ENCODE assay signal across 8 cellular contexts in the genomic region with DNA sequence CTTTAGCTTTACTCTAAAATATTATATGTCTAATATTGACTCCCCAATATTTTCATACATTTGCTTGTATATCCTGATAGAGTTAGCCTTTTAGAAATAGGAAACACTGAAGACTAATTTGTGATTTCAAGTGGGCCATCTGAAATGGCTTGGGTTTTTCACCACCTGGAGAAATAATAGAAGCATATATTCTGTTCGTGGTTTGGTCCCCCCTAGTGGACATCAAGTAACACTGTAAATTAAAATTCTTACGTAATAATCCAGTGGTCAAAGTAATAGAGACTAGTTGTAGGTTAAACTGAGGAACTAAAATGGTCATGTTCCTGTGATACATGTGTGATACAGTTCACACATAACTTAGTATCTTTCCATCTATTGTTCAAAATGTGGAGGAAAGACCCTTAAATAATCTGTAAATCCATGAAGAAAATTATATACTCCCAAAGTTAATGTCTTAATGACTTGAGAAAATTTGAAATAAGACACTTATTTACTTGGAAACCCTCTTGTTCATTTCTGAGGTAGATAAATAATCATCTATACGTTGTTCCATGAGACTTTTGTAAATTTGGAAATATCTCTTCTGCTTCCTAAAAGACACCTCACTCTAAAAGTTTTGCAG.
DNase-seq lines count a peak whose midpoint lies in the region; ATAC-seq and TF ChIP-seq lines count a peak whose summit lies in the region.

No MANE protein-coding gene starts in this region.

- no peak overlapping the region for H3K27ac Mint-ChIP-seq in CD8-positive, alpha-beta T cell
- no peak overlapping the region for H3K27ac Mint-ChIP-seq in activated CD4-positive, alpha-beta T cell treated with anti-CD3 and anti-CD28 coated beads, Interleukin-2, amount 10 ng/mL, durations not matched to agents 7 days and 5 days

- intact Hi-C loops in CD8-positive, alpha-beta T cell (cut with DNase I, micrococcal nuclease), result no loop called here

- no peaks in the 10 kb centered on the region for H3K79me2 ChIP-seq in hepatocyte

- no peak overlapping the region for H3K27ac ChIP-seq in CD8-positive, alpha-beta T cell (ENCODE audit: low read depth, low read length)
- H3K27ac ChIP-seq in hepatocyte, result no peak overlapping the region

- no peaks in the 10 kb centered on the region for H3K9me3 ChIP-seq in CD8-positive, alpha-beta T cell (ENCODE audit: low read length)
- no peaks in the 10 kb centered on the region for H3K9me3 ChIP-seq in hepatocyte (ENCODE audit: low read depth)

- H3K36me3 ChIP-seq in CD8-positive, alpha-beta T cell (ENCODE audit: insufficient read depth, low read length), result no peaks in the 10 kb centered on the region
- H3K36me3 ChIP-seq in hepatocyte (replicated peaks; ENCODE audit: insufficient read depth, low read depth), result no peaks in the 10 kb centered on the region

- H3K9me3 Mint-ChIP-seq in CD8-positive, alpha-beta T cell, result no peaks in the 10 kb centered on the region
- H3K9me3 Mint-ChIP-seq in activated CD4-positive, alpha-beta T cell treated with anti-CD3 and anti-CD28 coated beads, Interleukin-2, amount 10 ng/mL, durations not matched to agents 7 days and 5 days, result no peaks in the 10 kb centered on the region

- POLR2A ChIA-PET in CD8-positive, alpha-beta T cell (lab: Charles Lee), result no interaction called here
- POLR2A ChIA-PET in activated CD4-positive, alpha-beta T cell treated with anti-CD3 and anti-CD28 coated beads, Interleukin-2, amount 10 ng/mL, durations not matched to agents 7 days and 5 days (lab: Charles Lee), result no interaction called here

- peaks cover 6% of the 10 kb centered on the region for H3K27me3 Mint-ChIP-seq in CD8-positive, alpha-beta T cell (ENCODE audit: low read depth)
- H3K27me3 Mint-ChIP-seq in activated CD4-positive, alpha-beta T cell treated with anti-CD3 and anti-CD28 coated beads, Interleukin-2, amount 10 ng/mL, durations not matched to agents 7 days and 5 days, result peaks cover 2% of the 10 kb centered on the region

- H3K4me1 Mint-ChIP-seq in CD8-positive, alpha-beta T cell (ENCODE audit: low read depth), result no peaks in the 10 kb centered on the region
- no peaks in the 10 kb centered on the region for H3K4me1 Mint-ChIP-seq in activated CD4-positive, alpha-beta T cell treated with anti-CD3 and anti-CD28 coated beads, Interleukin-2, amount 10 ng/mL, durations not matched to agents 7 days and 5 days

- CTCF ChIA-PET in CD8-positive, alpha-beta T cell (lab: Charles Lee), result no interaction called here
- CTCF ChIA-PET in activated CD4-positive, alpha-beta T cell treated with anti-CD3 and anti-CD28 coated beads, Interleukin-2, amount 10 ng/mL, durations not matched to agents 7 days and 5 days (lab: Charles Lee), result no interaction called here

- peak; percentile 29 for TF ChIP-seq CTCF in CD8-positive, alpha-beta T cell (IDR thresholded peaks at IDR 0.05)
- TF ChIP-seq CTCF in hepatocyte (IDR thresholded peaks at IDR 0.05; ENCODE audit: poor library complexity), result peak; percentile 62

- H3K4me1 ChIP-seq in CD8-positive, alpha-beta T cell (ENCODE audit: insufficient read depth, low read length), result no peaks in the 10 kb centered on the region
- no peaks in the 10 kb centered on the region for H3K4me1 ChIP-seq in hepatocyte (ENCODE audit: insufficient read depth)

- H3K27me3 ChIP-seq in CD8-positive, alpha-beta T cell (ENCODE audit: insufficient read depth, low read length), result no peaks in the 10 kb centered on the region
- peaks cover 2% of the 10 kb centered on the region for H3K27me3 ChIP-seq in hepatocyte

- H2AFZ ChIP-seq in hepatocyte, result no peak overlapping the region

- no peaks in the 10 kb centered on the region for H4K20me1 ChIP-seq in hepatocyte (ENCODE audit: insufficient read depth, poor library complexity, severe bottlenecking)

- DNase-seq in CD8-positive, alpha-beta T cell, result no peak
- DNase-seq in SKM-1 (lab: John Stamatoyannopoulos, UW; ENCODE audit: unreplicated experiment) (peak; percentile 16), hepatocyte (ENCODE audit: low spot score) (peak; percentile 43), anterior cingulate cortex (lab: John Stamatoyannopoulos, UW) (no peak), Ammon's horn (ENCODE audit: low spot score) (no peak)
- DNase-seq in activated CD4-positive, alpha-beta T cell treated with anti-CD3 and anti-CD28 coated beads, Interleukin-2, amount 10 ng/mL, durations not matched to agents 7 days and 5 days, result no peak

- WGBS in hepatocyte (ENCODE audit: low lambda C conversion rate, missing lambda C conversion rate), result 22% methylated on average over 3 of the region's 3 CpGs

- H3K4me3 Mint-ChIP-seq in CD8-positive, alpha-beta T cell, result no peak overlapping the region
- H3K4me3 Mint-ChIP-seq in activated CD4-positive, alpha-beta T cell treated with anti-CD3 and anti-CD28 coated beads, Interleukin-2, amount 10 ng/mL, durations not matched to agents 7 days and 5 days, result no peak overlapping the region

- H3K4me3 ChIP-seq in CD8-positive, alpha-beta T cell (ENCODE audit: low read depth, low read length), result no peak overlapping the region
- H3K4me3 ChIP-seq in hepatocyte, result no peak overlapping the region

- no peaks in the 10 kb centered on the region for H3K36me3 Mint-ChIP-seq in CD8-positive, alpha-beta T cell
- no peaks in the 10 kb centered on the region for H3K36me3 Mint-ChIP-seq in activated CD4-positive, alpha-beta T cell treated with anti-CD3 and anti-CD28 coated beads, Interleukin-2, amount 10 ng/mL, durations not matched to agents 7 days and 5 days (ENCODE audit: low read depth)

- H3K4me2 ChIP-seq in hepatocyte, result no peak overlapping the region

- no peaks in the 10 kb centered on the region for H3K9me2 ChIP-seq in hepatocyte (replicated peaks; ENCODE audit: insufficient read depth)

- no peak for ATAC-seq in CD8-positive, alpha-beta T cell
- peak; percentile 86 for ATAC-seq in GM18909 (IDR thresholded peaks at IDR 0.05; ENCODE audit: poor library complexity, unreplicated experiment)
- ATAC-seq in HG03439 (IDR thresholded peaks at IDR 0.05; ENCODE audit: unreplicated experiment), result peak; percentile 89

Comparison
In these comparisons a context has a peak if more than half of its experiments do, and no peak if none do; other contexts are left out.
1. DNase-seq: peak in SKM-1 (single experiment) and hepatocyte (single experiment); none in CD8-positive, alpha-beta T cell (0 of 7), anterior cingulate cortex (0 of 58), Ammon's horn (single experiment) and activated CD4-positive, alpha-beta T cell treated with anti-CD3 and anti-CD28 coated beads, Interleukin-2, amount 10 ng/mL, durations not matched to agents 7 days and 5 days (single experiment).